In the genomic region with DNA sequence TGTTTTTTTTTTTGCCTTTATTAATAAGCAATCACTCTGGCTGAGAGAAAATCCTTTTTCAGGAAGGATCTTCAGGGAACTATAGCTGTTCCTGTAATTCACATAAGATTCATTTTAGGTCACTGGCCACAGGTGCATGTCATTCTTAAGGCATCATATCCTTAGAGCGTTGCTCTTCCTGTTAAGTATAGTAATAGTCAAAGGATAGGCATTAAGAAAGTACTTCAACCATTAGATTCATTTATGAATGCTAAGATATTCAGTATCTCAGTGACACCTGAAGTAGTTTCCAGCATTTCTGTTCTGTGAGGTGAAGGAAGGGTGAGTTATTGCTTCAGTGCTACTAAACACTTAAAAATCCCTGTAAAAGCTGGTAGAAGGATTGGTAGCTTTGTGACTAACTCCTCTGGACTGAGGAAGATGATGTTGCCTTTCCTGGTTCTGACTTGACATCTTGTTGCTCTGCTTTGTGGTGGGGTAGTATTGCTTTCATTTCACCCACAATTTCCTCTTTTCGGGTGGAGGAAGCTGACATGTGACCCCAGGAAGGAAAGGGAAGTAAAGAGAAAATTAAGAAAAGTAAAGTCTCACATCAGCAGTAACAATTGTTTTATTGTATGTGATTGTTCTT, we compare ENCODE assay signal across 9 cellular contexts.
A peak's percentile ranks its signal among the peaks of the same experiment; 100 is the strongest.
DNase-seq lines count a peak whose midpoint lies in the region; ATAC-seq and TF ChIP-seq lines count a peak whose summit lies in the region.
"Had no signal": no experiment of that assay in that cellular context is flagged by ENCODE, and none has a peak within 500 bp of the region (broad histone marks: within the 10 kb centered on the region; RNA-seq: fewer than 3 reads in every experiment).

No MANE protein-coding gene starts in this region.

- H3F3A ChIP-seq in MM.1S (ENCODE audit: insufficient read depth, low read length) = peaks cover 15% of the 10 kb centered on the region

- H3K9me2 ChIP-seq in MM.1S (replicated peaks; ENCODE audit: insufficient read depth, low read length) = no peaks in the 10 kb centered on the region

- H3K9ac ChIP-seq in MM.1S (ENCODE audit: low read length) = no peak overlapping the region; the same call in 1 of the 2 replicates

- H3K36me3 ChIP-seq in MM.1S (replicated peaks; ENCODE audit: insufficient read depth, low read length) = no peaks in the 10 kb centered on the region
- H3K36me3 ChIP-seq in brain microvascular endothelial cell (replicated peaks) = no peaks in the 10 kb centered on the region
- H3K36me3 ChIP-seq in neutrophil = no peaks in the 10 kb centered on the region

- ATAC-seq in GM21619 (IDR thresholded peaks at IDR 0.05; ENCODE audit: unreplicated experiment) = peak; percentile 57

- TF ChIP-seq CTCF in MM.1S (IDR thresholded peaks at IDR 0.05; ENCODE audit: low read length) (no peak), brain microvascular endothelial cell (IDR thresholded peaks at IDR 0.05; ENCODE audit: low read depth, low read length, missing control alignments) (no peak), neutrophil (IDR thresholded peaks at IDR 0.05) (no peak)

- peak overlapping the region; percentile 75 for H3K4me2 ChIP-seq in MM.1S (ENCODE audit: low read depth, low read length)

- peaks cover 82% of the 10 kb centered on the region for H3K79me2 ChIP-seq in MM.1S (ENCODE audit: low read length)

- H3K4me1 ChIP-seq in MM.1S (ENCODE audit: low read length) (peaks cover 28% of the 10 kb centered on the region), neutrophil (ENCODE audit: control insufficient read depth in 1 of 2, insufficient read depth in 1 of 2, low read depth in 1 of 2, low read length in 1 of 2) (peaks cover 61 to 75% of the 10 kb centered on the region in 2 experiments)

- no peaks in the 10 kb centered on the region for H4K20me1 ChIP-seq in MM.1S (ENCODE audit: insufficient read depth, low read length)

- H3K27me3 ChIP-seq in MM.1S (replicated peaks; ENCODE audit: insufficient read depth, low read length) (no peaks in the 10 kb centered on the region), brain microvascular endothelial cell (replicated peaks) (no peaks in the 10 kb centered on the region), neutrophil (no peaks in the 10 kb centered on the region)

- in situ Hi-C loops in brain microvascular endothelial cell (cut with HindIII; ENCODE audit: low pct_ligation_motif_present, low sequenced_read_pairs) = no loop called here

- peak overlapping the region; percentile 66; the same call in 1 of the 2 replicates for H3K27ac ChIP-seq in MM.1S (ENCODE audit: low read length)
- H3K27ac ChIP-seq in brain microvascular endothelial cell = peak overlapping the region; percentile 6
- peak overlapping the region; percentile 96 for H3K27ac ChIP-seq in neutrophil
- H3K27ac ChIP-seq: SK-N-MC had no signal

- H3K4me3 ChIP-seq in MM.1S (ENCODE audit: low read length) (no peak overlapping the region; the same call in 1 of the 2 replicates), brain microvascular endothelial cell (ENCODE audit: low read depth, low read length) (no peak overlapping the region), neutrophil (ENCODE audit: low read depth in 1 of 2, low read length in 1 of 2) (peak overlapping the region; percentile 42 to 48)
- H3K4me3 ChIP-seq: SK-N-MC had no signal

- DNase-seq in GM04504 (ENCODE audit: low read depth) (peak; percentile 27), MM.1S (peak; percentile 50), brain microvascular endothelial cell (peak; percentile 54), DMS79 (lab: John Stamatoyannopoulos, UW) (no peak), DMS 273 (lab: John Stamatoyannopoulos, UW; ENCODE audit: unreplicated experiment) (no peak), NCI-H526 treated with DMSO at 0.1 percent for 48 hours (lab: John Stamatoyannopoulos, UW) (no peak)

- H2AFZ ChIP-seq in MM.1S (ENCODE audit: low read length) = no peak overlapping the region

- H3K9me3 ChIP-seq in MM.1S (replicated peaks; ENCODE audit: insufficient read depth, low read length) (no peaks in the 10 kb centered on the region), neutrophil (no peaks in the 10 kb centered on the region)

Comparison
In these comparisons a context has a peak if more than half of its experiments do, and no peak if none do; other contexts are left out.
1. DNase-seq: peak in GM04504 (single experiment), MM.1S (single experiment) and brain microvascular endothelial cell (single experiment); none in DMS79 (single experiment), DMS 273 (single experiment) and NCI-H526 treated with DMSO at 0.1 percent for 48 hours (single experiment).
2. H3K27ac ChIP-seq: peak in every context shown above with its lines; median percentile 96 in neutrophil; 66 in MM.1S; 6 in brain microvascular endothelial cell.
3. H3K4me3 ChIP-seq: peak in neutrophil (2 of 2); none in MM.1S (single experiment) and brain microvascular endothelial cell (single experiment).